26 cellular contexts compared by ENCODE assay signal in the genomic region with DNA sequence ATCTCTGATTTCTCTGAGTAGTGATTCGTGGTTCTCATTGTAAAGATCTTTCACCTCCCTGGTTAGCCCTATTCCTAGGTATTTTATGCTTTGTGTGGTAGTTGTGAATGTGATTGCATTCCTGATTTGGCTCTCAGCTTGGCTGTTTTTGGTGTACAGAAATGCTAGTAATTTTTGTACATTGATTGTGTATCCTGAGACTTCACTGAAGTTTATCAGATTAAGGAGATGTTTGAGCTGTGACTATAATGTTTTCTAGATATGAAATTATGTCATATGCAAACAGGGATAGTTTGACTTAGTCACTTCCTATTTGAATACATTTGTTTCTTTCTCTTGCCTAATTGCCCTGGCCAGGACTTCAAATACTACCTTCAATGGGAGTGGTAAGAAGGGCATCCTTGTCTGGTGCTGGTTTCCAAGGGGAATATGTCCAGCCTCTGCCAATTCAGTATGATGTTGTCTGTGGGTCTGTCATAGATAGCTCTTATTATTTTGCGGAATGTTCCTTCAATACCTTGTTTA.
"Had no signal": no experiment of that assay in that cellular context is flagged by ENCODE, and none has a peak within 500 bp of the region (broad histone marks: within the 10 kb centered on the region; RNA-seq: fewer than 3 reads in every experiment).

No MANE protein-coding gene starts in this region.

- H3K9me3 ChIP-seq: Peyer's patch, SJSA1 had no signal

- H3K4me3 Mint-ChIP-seq: activated CD4-positive, alpha-beta T cell treated with anti-CD3 and anti-CD28 coated beads, Interleukin-2, amount 10 ng/mL, durations not matched to agents 24 days and 14 days; activated CD8-positive, alpha-beta memory T cell treated with anti-CD3 and anti-CD28 coated beads, Interleukin-2, amount 10 ng/mL, durations not matched to agents 7 days and 5 days; activated naive CD4-positive, alpha-beta T cell treated with anti-CD3 and anti-CD28 coated beads for 36 hours; activated naive CD8-positive, alpha-beta T cell; activated T-cell treated with anti-CD3 and anti-CD28 coated beads, Interleukin-2, amount 50 U/mL, for 24 hours; central memory CD8-positive, alpha-beta T cell; IgD-negative memory B cell; T-helper 17 cell; WTC11 had no signal

- DNase-seq: activated CD4-positive, alpha-beta T cell treated with anti-CD3 and anti-CD28 coated beads for 1 hour; activated CD4-positive, alpha-beta T cell treated with anti-CD3 and anti-CD28 coated beads, Interleukin-2, amount 10 ng/mL, durations not matched to agents 24 days and 14 days; activated CD4-positive, alpha-beta T cell treated with anti-CD3 and anti-CD28 coated beads, Interleukin-2, amount 50 U/mL, for 48 hours; activated CD8-positive, alpha-beta memory T cell treated with anti-CD3 and anti-CD28 coated beads, Interleukin-2, amount 10 ng/mL, durations not matched to agents 7 days and 5 days; activated effector memory CD4-positive, alpha-beta T cell treated with anti-CD3 and anti-CD28 coated beads, Interleukin-2, amount 50 U/mL, for 16 hours; activated naive CD4-positive, alpha-beta T cell treated with anti-CD3 and anti-CD28 coated beads for 36 hours; activated T-cell treated with anti-CD3 and anti-CD28 coated beads, Interleukin-2, amount 50 U/mL, for 24 hours; anterior cingulate cortex; KG1; NCI-H1048; NCI-H1930; NCI-H2171 treated with DMSO at 0.1 percent for 48 hours; NCI-H345; NCI-H510A; NCI-H526 treated with DMSO at 0.1 percent for 48 hours; NCI-H82; OCI-M1; Peyer's patch; SHP77; T-helper 17 cell; T-helper 9 cell had no signal

- H3K36me3 ChIP-seq: Peyer's patch, SJSA1 had no signal

- H3K27me3 ChIP-seq: Peyer's patch, SJSA1 had no signal

- H3K9me3 Mint-ChIP-seq: WTC11 had no signal

- H3K4me1 ChIP-seq: Peyer's patch, SJSA1 had no signal

- ATAC-seq: activated CD8-positive, alpha-beta memory T cell treated with anti-CD3 and anti-CD28 coated beads, Interleukin-2, amount 10 ng/mL, durations not matched to agents 7 days and 5 days; T-helper 17 cell; WTC11 had no signal

- H3K27ac ChIP-seq: Peyer's patch, SJSA1 had no signal

- H3K27me3 Mint-ChIP-seq: activated CD4-positive, alpha-beta T cell treated with anti-CD3 and anti-CD28 coated beads, Interleukin-2, amount 10 ng/mL, durations not matched to agents 24 days and 14 days; activated CD8-positive, alpha-beta memory T cell treated with anti-CD3 and anti-CD28 coated beads, Interleukin-2, amount 10 ng/mL, durations not matched to agents 7 days and 5 days; activated naive CD8-positive, alpha-beta T cell; activated T-cell treated with anti-CD3 and anti-CD28 coated beads, Interleukin-2, amount 50 U/mL, for 24 hours; central memory CD8-positive, alpha-beta T cell; IgD-negative memory B cell; T-helper 17 cell had no signal

- H3K4me1 Mint-ChIP-seq: activated CD8-positive, alpha-beta memory T cell treated with anti-CD3 and anti-CD28 coated beads, Interleukin-2, amount 10 ng/mL, durations not matched to agents 7 days and 5 days; central memory CD8-positive, alpha-beta T cell; T-helper 17 cell had no signal

- H3K4me3 ChIP-seq: Peyer's patch, SJSA1 had no signal

- H3K36me3 Mint-ChIP-seq: activated CD8-positive, alpha-beta memory T cell treated with anti-CD3 and anti-CD28 coated beads, Interleukin-2, amount 10 ng/mL, durations not matched to agents 7 days and 5 days; activated naive CD8-positive, alpha-beta T cell; WTC11 had no signal
